Comparison of ENCODE assay signal across 8 cellular contexts in genomic region chr17:42311240-42312034, GRCh38. TPM values are rescaled to one million over a fixed set of nuclear protein-coding genes. Genes with fewer than 3 reads are reported as not detected.
DNase-seq lines count a peak whose midpoint lies in the region; ATAC-seq and TF ChIP-seq lines count a peak whose summit lies in the region.

No MANE protein-coding gene starts in this region.

- DNase-seq in AG20443 (ENCODE audit: low spot score) (peak; percentile 94), HuH-7 (ENCODE audit: low spot score) (peak; percentile 97), glutamatergic neuron (peak; percentile 48), osteoblast (ENCODE audit: insufficient read length, low spot score, missing footprints) (peak; percentile 97), superior temporal gyrus (ENCODE audit: extremely low spot score) (no peak), SW480 (ENCODE audit: low spot score) (no peak)
- DNase-seq in activated CD8-positive, alpha-beta T cell treated with anti-CD3 and anti-CD28 coated beads for 36 hours, result peak; percentile 44

- no peak overlapping the region for H3K4me3 ChIP-seq in osteoblast (ENCODE audit: insufficient read depth, low read length)

- no peaks in the 10 kb centered on the region for H3K27me3 Mint-ChIP-seq in activated CD8-positive, alpha-beta T cell treated with anti-CD3 and anti-CD28 coated beads for 36 hours
- H3K27me3 Mint-ChIP-seq in glutamatergic neuron (ENCODE audit: unreplicated experiment), result peaks cover 4% of the 10 kb centered on the region

- H2AFZ ChIP-seq in osteoblast (ENCODE audit: low read length), result no peak overlapping the region

- H3K4me2 ChIP-seq in osteoblast (ENCODE audit: insufficient read depth, low read length), result peak overlapping the region; percentile 9

- peaks cover 39% of the 10 kb centered on the region for H3K36me3 ChIP-seq in osteoblast (ENCODE audit: insufficient read depth, low read length)

- H3K4me1 Mint-ChIP-seq in activated CD8-positive, alpha-beta T cell treated with anti-CD3 and anti-CD28 coated beads for 36 hours (ENCODE audit: low read depth), result peaks cover 75% of the 10 kb centered on the region
- H3K4me1 Mint-ChIP-seq in glutamatergic neuron (ENCODE audit: low read depth, unreplicated experiment), result peaks cover 24% of the 10 kb centered on the region

- POLR2A ChIA-PET in activated CD8-positive, alpha-beta T cell treated with anti-CD3 and anti-CD28 coated beads for 36 hours (lab: Charles Lee), result interaction anchor here (0.9 to 8.0 kb wide), 29 partner anchors 9 to 208 kb away, joined by 3 to 136 read pairs (median 5); partner anchors contain the start of genes STAT3 and STAT5A

- H3K4me3 Mint-ChIP-seq in activated CD8-positive, alpha-beta T cell treated with anti-CD3 and anti-CD28 coated beads for 36 hours, result peak overlapping the region; percentile 66
- peak overlapping the region; percentile 72 for H3K4me3 Mint-ChIP-seq in glutamatergic neuron (ENCODE audit: unreplicated experiment)

- no peaks in the 10 kb centered on the region for H3K79me2 ChIP-seq in osteoblast (ENCODE audit: insufficient read depth, low read length)

- no peaks in the 10 kb centered on the region for H3K9me3 ChIP-seq in osteoblast (ENCODE audit: low read depth, low read length)

- H3K27me3 ChIP-seq in osteoblast (ENCODE audit: insufficient read depth, low read length), result no peaks in the 10 kb centered on the region

- ATAC-seq in activated CD8-positive, alpha-beta T cell treated with anti-CD3 and anti-CD28 coated beads for 36 hours, result no peak
- no peak for ATAC-seq in GM18858 (IDR thresholded peaks at IDR 0.05; ENCODE audit: unreplicated experiment)

- no peak for TF ChIP-seq CTCF in activated CD8-positive, alpha-beta T cell treated with anti-CD3 and anti-CD28 coated beads for 36 hours (IDR thresholded peaks at IDR 0.05)
- TF ChIP-seq CTCF in glutamatergic neuron (IDR thresholded peaks at IDR 0.05; ENCODE audit: partially characterized antibody, unreplicated experiment) (no peak), osteoblast (IDR thresholded peaks at IDR 0.05; ENCODE audit: extremely low read depth, low read depth, low read length) (no peak)

- CTCF ChIA-PET in activated CD8-positive, alpha-beta T cell treated with anti-CD3 and anti-CD28 coated beads for 36 hours (lab: Charles Lee), result interaction anchor here (0.8 to 30.6 kb wide), 24 partner anchors 8 to 347 kb away, joined by 3 to 968 read pairs (median 5); partner anchors contain the start of genes CAVIN1, STAT3 and STAT5A

- intact Hi-C loops in activated CD8-positive, alpha-beta T cell treated with anti-CD3 and anti-CD28 coated beads for 36 hours (cut with micrococcal nuclease), result loop anchor here (2.0 kb wide), 1 partner anchor 23 kb away; the partner anchor contains the start of gene STAT5A

- peaks cover 10% of the 10 kb centered on the region for H3K4me1 ChIP-seq in osteoblast (ENCODE audit: insufficient read depth, low read length)

- H4K20me1 ChIP-seq in osteoblast (ENCODE audit: insufficient read depth, low read length), result peaks cover 2% of the 10 kb centered on the region

- no peaks in the 10 kb centered on the region for H3K9me3 Mint-ChIP-seq in activated CD8-positive, alpha-beta T cell treated with anti-CD3 and anti-CD28 coated beads for 36 hours
- H3K9me3 Mint-ChIP-seq in glutamatergic neuron (ENCODE audit: unreplicated experiment), result peaks cover 2% of the 10 kb centered on the region

- peaks cover 68% of the 10 kb centered on the region for H3K36me3 Mint-ChIP-seq in activated CD8-positive, alpha-beta T cell treated with anti-CD3 and anti-CD28 coated beads for 36 hours (ENCODE audit: low read depth)
- H3K36me3 Mint-ChIP-seq in glutamatergic neuron (ENCODE audit: unreplicated experiment), result no peaks in the 10 kb centered on the region

- H3K27ac ChIP-seq in osteoblast (ENCODE audit: low read depth, low read length), result peak overlapping the region; percentile 10

- H3K27ac Mint-ChIP-seq in activated CD8-positive, alpha-beta T cell treated with anti-CD3 and anti-CD28 coated beads for 36 hours, result peak overlapping the region; percentile 94
- peak overlapping the region; percentile 89 for H3K27ac Mint-ChIP-seq in glutamatergic neuron (ENCODE audit: unreplicated experiment)

RNA-seq across cellular contexts. Expression of gene STAT5A, which starts 23.1 kb away (rescaled TPM):
- 100 to 1,000 TPM; 163 to 190 TPM for total RNA-seq in activated CD8-positive, alpha-beta T cell treated with anti-CD3 and anti-CD28 coated beads for 36 hours
- total RNA-seq in glutamatergic neuron (ENCODE audit: unreplicated experiment) (3.4 TPM), osteoblast (35.5 and 38.6 TPM in 2 replicates)

RNA-seq across cellular contexts. Expression of gene STAT5B, which starts 35.2 kb away (rescaled TPM):
- total RNA-seq in activated CD8-positive, alpha-beta T cell treated with anti-CD3 and anti-CD28 coated beads for 36 hours, result 100 to 1,000 TPM; 128 to 129 TPM
- total RNA-seq in glutamatergic neuron (ENCODE audit: unreplicated experiment) (31.9 TPM), osteoblast (22.8 and 23.6 TPM in 2 replicates)

Comparison
In these comparisons a context has a peak if more than half of its experiments do, and no peak if none do; other contexts are left out.
1. DNase-seq: peak in AG20443 (single experiment), HuH-7 (single experiment), activated CD8-positive, alpha-beta T cell treated with anti-CD3 and anti-CD28 coated beads for 36 hours (single experiment), glutamatergic neuron (single experiment) and osteoblast (single experiment); none in superior temporal gyrus (single experiment) and SW480 (single experiment).